In genomic region chrX:150363561-150364346, GRCh38 we compare ENCODE assay signal across 8 cellular contexts. TPM values are rescaled to one million over a fixed set of nuclear protein-coding genes. Genes with fewer than 3 reads are reported as not detected.
DNase-seq lines count a peak whose midpoint lies in the region; ATAC-seq and TF ChIP-seq lines count a peak whose summit lies in the region.

No MANE protein-coding gene starts in this region.

- DNase-seq in HCEC 1CT = peak; percentile 38
- peak; percentile 24 for DNase-seq in activated CD4-positive, alpha-beta memory T cell treated with anti-CD3 and anti-CD28 coated beads, Interleukin-2, amount 10 ng/mL, durations not matched to agents 7 days and 5 days
- DNase-seq in esophagus squamous epithelium (lab: John Stamatoyannopoulos, UW) = no peak
- DNase-seq in naive B cell = peak; percentile 30
- no peak for DNase-seq in NOMO-1 (lab: John Stamatoyannopoulos, UW; ENCODE audit: unreplicated experiment in 2 of 2)

- H3K27ac ChIP-seq in ACC112 (ENCODE audit: low read depth, low read length) = peak overlapping the region; percentile 56; the same call in 1 of the 2 replicates
- H3K27ac ChIP-seq in esophagus squamous epithelium = peak overlapping the region; percentile 66 to 92 (median 80)

- H3K36me3 ChIP-seq in ACC112 (ENCODE audit: insufficient read depth, low read length) (no peaks in the 10 kb centered on the region), esophagus squamous epithelium (no peaks in the 10 kb centered on the region)

- CTCF ChIA-PET in activated CD4-positive, alpha-beta memory T cell treated with anti-CD3 and anti-CD28 coated beads, Interleukin-2, amount 10 ng/mL, durations not matched to agents 7 days and 5 days (lab: Charles Lee) = interaction anchor here (0.8 to 3.6 kb wide), 6 partner anchors 115 to 424 kb away, joined by 3 to 36 read pairs (median 3); partner anchors contain the start of gene MTM1

- H3K79me2 ChIP-seq in ACC112 (ENCODE audit: control insufficient read depth, insufficient read depth, low read length, unreplicated experiment) = peaks cover 15% of the 10 kb centered on the region

- H3K4me1 Mint-ChIP-seq in activated CD4-positive, alpha-beta memory T cell treated with anti-CD3 and anti-CD28 coated beads, Interleukin-2, amount 10 ng/mL, durations not matched to agents 7 days and 5 days = peaks cover 29% of the 10 kb centered on the region
- peaks cover 19 to 34% (median 26%) of the 10 kb centered on the region in 3 donors for H3K4me1 Mint-ChIP-seq in naive B cell

- H3K4me3 ChIP-seq in ACC112 (ENCODE audit: low read depth, low read length) (peak overlapping the region; percentile 87), esophagus squamous epithelium (peak overlapping the region; percentile 44 to 71 (median 54))

- ATAC-seq in naive B cell (ENCODE audit: low read depth in 2 of 2) = peak; percentile 7 to 11
- ATAC-seq in HG03439 (IDR thresholded peaks at IDR 0.05; ENCODE audit: unreplicated experiment) = no peak
- ATAC-seq in GM18498 (IDR thresholded peaks at IDR 0.05; ENCODE audit: unreplicated experiment) = no peak

- H3K27ac Mint-ChIP-seq in activated CD4-positive, alpha-beta memory T cell treated with anti-CD3 and anti-CD28 coated beads, Interleukin-2, amount 10 ng/mL, durations not matched to agents 7 days and 5 days = no peak overlapping the region
- peak overlapping the region in 3 of 6 donors; percentile 15 to 89 (median 79) for H3K27ac Mint-ChIP-seq in naive B cell

- no peaks in the 10 kb centered on the region for H3K9me3 ChIP-seq in esophagus squamous epithelium

- H3K36me3 Mint-ChIP-seq in activated CD4-positive, alpha-beta memory T cell treated with anti-CD3 and anti-CD28 coated beads, Interleukin-2, amount 10 ng/mL, durations not matched to agents 7 days and 5 days (ENCODE audit: low read depth) = no peaks in the 10 kb centered on the region
- no peaks in the 10 kb centered on the region for H3K36me3 Mint-ChIP-seq in naive B cell

- H3K9me3 Mint-ChIP-seq in activated CD4-positive, alpha-beta memory T cell treated with anti-CD3 and anti-CD28 coated beads, Interleukin-2, amount 10 ng/mL, durations not matched to agents 7 days and 5 days = no peaks in the 10 kb centered on the region
- peaks cover 0 to 3% (median 0%) of the 10 kb centered on the region in 7 donors for H3K9me3 Mint-ChIP-seq in naive B cell

- intact Hi-C loops in esophagus squamous epithelium (cut with DNase I) = no loop called here

- H3K4me3 Mint-ChIP-seq in activated CD4-positive, alpha-beta memory T cell treated with anti-CD3 and anti-CD28 coated beads, Interleukin-2, amount 10 ng/mL, durations not matched to agents 7 days and 5 days = peak overlapping the region; percentile 74
- peak overlapping the region; percentile 76 to 92 (median 86) for H3K4me3 Mint-ChIP-seq in naive B cell

- peaks cover 24% of the 10 kb centered on the region for H3K27me3 Mint-ChIP-seq in activated CD4-positive, alpha-beta memory T cell treated with anti-CD3 and anti-CD28 coated beads, Interleukin-2, amount 10 ng/mL, durations not matched to agents 7 days and 5 days
- peaks cover 0 to 28% (median 23%) of the 10 kb centered on the region in 3 donors for H3K27me3 Mint-ChIP-seq in naive B cell

- POLR2A ChIA-PET in activated CD4-positive, alpha-beta memory T cell treated with anti-CD3 and anti-CD28 coated beads, Interleukin-2, amount 10 ng/mL, durations not matched to agents 7 days and 5 days (lab: Charles Lee) = interaction anchor here (0.7 to 2.4 kb wide), 10 partner anchors 10 to 454 kb away, joined by 3 to 11 read pairs (median 6); partner anchors contain the start of gene MTMR1

- no peak for TF ChIP-seq CTCF in esophagus squamous epithelium (IDR thresholded peaks at IDR 0.05)

- H2AFZ ChIP-seq in ACC112 (ENCODE audit: low read length, unreplicated experiment) = peak overlapping the region; percentile 75

- WGBS in esophagus squamous epithelium, 2 donors = no CpG with 5 or more reads among the region's 67 CpGs

- H3K27me3 ChIP-seq in ACC112 (ENCODE audit: insufficient read depth, low read length) = peaks cover 3% of the 10 kb centered on the region; the same call in 1 of the 2 replicates
- H3K27me3 ChIP-seq in esophagus squamous epithelium = peaks cover 0 to 26% (median 0%) of the 10 kb centered on the region in 4 donors

- TF ChIP-seq POLR2A in esophagus squamous epithelium (IDR thresholded peaks at IDR 0.05) = no peak

- H3K4me1 ChIP-seq in ACC112 (ENCODE audit: control insufficient read depth, insufficient read depth, low read length, unreplicated experiment) = peaks cover 7% of the 10 kb centered on the region
- H3K4me1 ChIP-seq in esophagus squamous epithelium = peaks cover 0 to 49% (median 0%) of the 10 kb centered on the region in 3 donors

RNA-seq across cellular contexts. Expression of gene MAMLD1, which starts 0.6 kb away (rescaled TPM):
- 1 to 10 TPM; 5.1 to 5.6 TPM for total RNA-seq in activated CD4-positive, alpha-beta memory T cell treated with anti-CD3 and anti-CD28 coated beads, Interleukin-2, amount 10 ng/mL, durations not matched to agents 7 days and 5 days
- 1 to 10 TPM in 2 of 4 donors, under 1 TPM in 2; 0.23 to 2.1 (median 0.96) TPM for total RNA-seq in esophagus squamous epithelium
- polyA plus RNA-seq in naive B cell (ENCODE audit: low read depth in 6 of 6) = 1 to 10 TPM in 1 of 6 donors, under 1 TPM in 4, not detected in 1; 0.37 to 1.0 (median 0.75) TPM

Comparison
In these comparisons a context has a peak if more than half of its experiments do, and no peak if none do; other contexts are left out.
1. DNase-seq: peak in HCEC 1CT (single experiment), activated CD4-positive, alpha-beta memory T cell treated with anti-CD3 and anti-CD28 coated beads, Interleukin-2, amount 10 ng/mL, durations not matched to agents 7 days and 5 days (single experiment) and naive B cell (single experiment); none in esophagus squamous epithelium (single experiment) and NOMO-1 (0 of 2).
2. ATAC-seq: peak in naive B cell (2 of 2); none in HG03439 (single experiment) and GM18498 (single experiment).